9 cellular contexts compared by ENCODE assay signal in the genomic region with DNA sequence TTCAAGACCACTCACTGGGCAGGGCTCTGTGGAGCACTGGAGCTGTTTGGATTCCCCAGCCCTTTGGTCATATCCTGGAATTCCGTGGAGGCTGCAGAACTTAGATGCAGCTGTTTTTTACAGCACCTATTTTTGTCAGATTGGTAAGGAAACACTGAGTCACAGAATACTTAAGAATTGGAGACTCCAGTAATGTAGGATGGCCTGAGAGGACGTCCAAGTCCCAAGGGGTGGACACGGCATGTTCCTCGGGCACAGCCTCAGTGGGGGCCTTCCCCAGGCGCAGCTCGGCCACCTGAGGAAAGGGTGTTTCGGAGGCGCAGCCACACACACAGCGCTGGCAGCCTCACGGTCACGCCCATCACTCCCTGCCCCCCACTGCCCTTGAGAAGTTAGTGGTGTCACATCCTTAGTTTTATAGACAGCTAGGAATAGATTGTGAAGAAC. TPM values are rescaled to one million over a fixed set of nuclear protein-coding genes. Genes with fewer than 3 reads are reported as not detected.
DNase-seq lines count a peak whose midpoint lies in the region; ATAC-seq and TF ChIP-seq lines count a peak whose summit lies in the region.
"Had no signal": no experiment of that assay in that cellular context is flagged by ENCODE, and none has a peak within 500 bp of the region (broad histone marks: within the 10 kb centered on the region; RNA-seq: fewer than 3 reads in every experiment).

No MANE protein-coding gene starts in this region.

- peaks cover 5 to 20% (median 12%) of the 10 kb centered on the region in 3 donors for H3K36me3 ChIP-seq in skeletal muscle tissue (ENCODE audit: control insufficient read depth in 3 of 3, insufficient read depth in 3 of 3, low read length in 3 of 3)

- H3K36me3 Mint-ChIP-seq in activated T-helper 17 cell treated with anti-CD3 and anti-CD28 coated beads, Interleukin-2, amount 50 U/mL, for 72 hours (ENCODE audit: low read depth), result peaks cover 18% of the 10 kb centered on the region

- H3K9me3 Mint-ChIP-seq in activated T-helper 17 cell treated with anti-CD3 and anti-CD28 coated beads, Interleukin-2, amount 50 U/mL, for 72 hours, result no peaks in the 10 kb centered on the region

- intact Hi-C loops in left cardiac atrium (cut with DNase I), result no loop called here

- peak; percentile 62 for DNase-seq in GM04504 (ENCODE audit: low read depth)
- peak; percentile 55 for DNase-seq in left cardiac atrium
- DNase-seq in NCI-H2196 (lab: John Stamatoyannopoulos, UW; ENCODE audit: unreplicated experiment), result no peak
- DNase-seq in RPMI8226, result no peak
- no peak for DNase-seq in cerebellar nuclear complex (lab: John Stamatoyannopoulos, UW)
- DNase-seq in GM10266 (ENCODE audit: extremely low spot score), result no peak
- DNase-seq: NCI-H2227 treated with DMSO at 0.1 percent for 48 hours had no signal

- no peak overlapping the region for H3K4me3 ChIP-seq in skeletal muscle tissue (ENCODE audit: low read length in 3 of 3)

- peak overlapping the region in 1 of 3 donors; percentile 69 for H3K9ac ChIP-seq in skeletal muscle tissue (ENCODE audit: low read depth in 1 of 3, low read length in 3 of 3)

- TF ChIP-seq CTCF in GM10266 (IDR thresholded peaks at IDR 0.05; ENCODE audit: control insufficient read depth, insufficient read depth, low read depth, missing control alignments), result no peak

- no peaks in the 10 kb centered on the region for H3K9me3 ChIP-seq in skeletal muscle tissue (ENCODE audit: control insufficient read depth in 3 of 3, low read length in 3 of 3)

- H3K27ac ChIP-seq in skeletal muscle tissue (ENCODE audit: low read depth, low read length), result peak overlapping the region; percentile 78

- H3K27ac Mint-ChIP-seq in activated T-helper 17 cell treated with anti-CD3 and anti-CD28 coated beads, Interleukin-2, amount 50 U/mL, for 72 hours, result peak overlapping the region; percentile 33

- H3K4me3 Mint-ChIP-seq in activated T-helper 17 cell treated with anti-CD3 and anti-CD28 coated beads, Interleukin-2, amount 50 U/mL, for 72 hours, result no peak overlapping the region

- no peak for ATAC-seq in activated T-helper 17 cell treated with anti-CD3 and anti-CD28 coated beads, Interleukin-2, amount 50 U/mL, for 72 hours (replicated peaks)
- ATAC-seq in left cardiac atrium, result peak; percentile 69 to 74

- no peaks in the 10 kb centered on the region for H3K27me3 Mint-ChIP-seq in activated T-helper 17 cell treated with anti-CD3 and anti-CD28 coated beads, Interleukin-2, amount 50 U/mL, for 72 hours

- peaks cover 6% of the 10 kb centered on the region for H3K4me1 Mint-ChIP-seq in activated T-helper 17 cell treated with anti-CD3 and anti-CD28 coated beads, Interleukin-2, amount 50 U/mL, for 72 hours

- H3K27me3 ChIP-seq in skeletal muscle tissue (ENCODE audit: control insufficient read depth in 3 of 3, insufficient read depth in 3 of 3, low read length in 3 of 3), result no peaks in the 10 kb centered on the region

- H3K4me1 ChIP-seq in skeletal muscle tissue (ENCODE audit: control insufficient read depth in 3 of 3, insufficient read depth in 3 of 3, low read length in 3 of 3), result peaks cover 21 to 36% (median 28%) of the 10 kb centered on the region in 3 donors

RNA-seq across cellular contexts. Expression of gene PLD6, which starts 14.8 kb away (rescaled TPM):
- 10 to 100 TPM; 20.6 to 24.5 TPM for total RNA-seq in activated T-helper 17 cell treated with anti-CD3 and anti-CD28 coated beads, Interleukin-2, amount 50 U/mL, for 72 hours
- total RNA-seq in left cardiac atrium (1 to 10 TPM; 5.6 to 5.8 TPM), skeletal muscle tissue (4.2 TPM)

RNA-seq across cellular contexts. Expression of gene FLCN, which starts 45.6 kb away (rescaled TPM):
- 10 to 100 TPM; 30.9 to 50.6 TPM for total RNA-seq in activated T-helper 17 cell treated with anti-CD3 and anti-CD28 coated beads, Interleukin-2, amount 50 U/mL, for 72 hours
- total RNA-seq in left cardiac atrium, result 10 to 100 TPM; 36.6 to 48.4 TPM
- total RNA-seq in skeletal muscle tissue, result 20.9 TPM

Comparison
In these comparisons a context has a peak if more than half of its experiments do, and no peak if none do; other contexts are left out.
1. DNase-seq: peak in GM04504 (single experiment) and left cardiac atrium (single experiment); none in NCI-H2196 (single experiment), RPMI8226 (single experiment), cerebellar nuclear complex (0 of 2) and GM10266 (single experiment).